In genomic region chr6:18668994-18669393, GRCh38 we compare ENCODE assay signal across 2 cellular contexts.
A peak's percentile ranks its signal among the peaks of the same experiment; 100 is the strongest.
TF ChIP-seq lines count a peak whose summit lies in the region.

No MANE protein-coding gene starts in this region.

TF ChIP-seq in SK-N-SH, 30 proteins besides CTCF, POLR2A, EP300 and RAD21:
- peak; percentile 46; the same call in 1 of the 2 replicates for TF ChIP-seq REST (IDR thresholded peaks at IDR 0.05; ENCODE audit: low read depth, low read length)
- TF ChIP-seq, protein P1, sequence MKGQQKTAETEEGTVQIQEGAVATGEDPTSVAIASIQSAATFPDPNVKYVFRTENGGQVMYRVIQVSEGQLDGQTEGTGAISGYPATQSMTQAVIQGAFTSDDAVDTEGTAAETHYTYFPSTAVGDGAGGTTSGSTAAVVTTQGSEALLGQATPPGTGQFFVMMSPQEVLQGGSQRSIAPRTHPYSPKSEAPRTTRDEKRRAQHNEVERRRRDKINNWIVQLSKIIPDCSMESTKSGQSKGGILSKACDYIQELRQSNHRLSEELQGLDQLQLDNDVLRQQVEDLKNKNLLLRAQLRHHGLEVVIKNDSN (IDR thresholded peaks at IDR 0.05; ENCODE audit: borderline replicate concordance, low read depth): no peak

TF ChIP-seq in SK-N-SH treated with all-trans-retinoic acid at 6 μM for 48 hours, 23 proteins besides CTCF, POLR2A, EP300 and RAD21 (continued from another document):
- TF ChIP-seq, protein P2, sequence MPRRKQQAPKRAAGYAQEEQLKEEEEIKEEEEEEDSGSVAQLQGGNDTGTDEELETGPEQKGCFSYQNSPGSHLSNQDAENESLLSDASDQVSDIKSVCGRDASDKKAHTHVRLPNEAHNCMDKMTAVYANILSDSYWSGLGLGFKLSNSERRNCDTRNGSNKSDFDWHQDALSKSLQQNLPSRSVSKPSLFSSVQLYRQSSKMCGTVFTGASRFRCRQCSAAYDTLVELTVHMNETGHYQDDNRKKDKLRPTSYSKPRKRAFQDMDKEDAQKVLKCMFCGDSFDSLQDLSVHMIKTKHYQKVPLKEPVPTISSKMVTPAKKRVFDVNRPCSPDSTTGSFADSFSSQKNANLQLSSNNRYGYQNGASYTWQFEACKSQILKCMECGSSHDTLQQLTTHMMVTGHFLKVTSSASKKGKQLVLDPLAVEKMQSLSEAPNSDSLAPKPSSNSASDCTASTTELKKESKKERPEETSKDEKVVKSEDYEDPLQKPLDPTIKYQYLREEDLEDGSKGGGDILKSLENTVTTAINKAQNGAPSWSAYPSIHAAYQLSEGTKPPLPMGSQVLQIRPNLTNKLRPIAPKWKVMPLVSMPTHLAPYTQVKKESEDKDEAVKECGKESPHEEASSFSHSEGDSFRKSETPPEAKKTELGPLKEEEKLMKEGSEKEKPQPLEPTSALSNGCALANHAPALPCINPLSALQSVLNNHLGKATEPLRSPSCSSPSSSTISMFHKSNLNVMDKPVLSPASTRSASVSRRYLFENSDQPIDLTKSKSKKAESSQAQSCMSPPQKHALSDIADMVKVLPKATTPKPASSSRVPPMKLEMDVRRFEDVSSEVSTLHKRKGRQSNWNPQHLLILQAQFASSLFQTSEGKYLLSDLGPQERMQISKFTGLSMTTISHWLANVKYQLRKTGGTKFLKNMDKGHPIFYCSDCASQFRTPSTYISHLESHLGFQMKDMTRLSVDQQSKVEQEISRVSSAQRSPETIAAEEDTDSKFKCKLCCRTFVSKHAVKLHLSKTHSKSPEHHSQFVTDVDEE (CRISPR knock-in tag; IDR thresholded peaks at IDR 0.05): no peak
- TF ChIP-seq GLIS3 (CRISPR knock-in tag; IDR thresholded peaks at IDR 0.05) (no peak), PPARA (CRISPR knock-in tag; IDR thresholded peaks at IDR 0.05; ENCODE audit: borderline replicate concordance) (no peak), SNAI2 (CRISPR knock-in tag; IDR thresholded peaks at IDR 0.05) (no peak)
